Comparison of ENCODE assay signal across 1 cellular context in the genomic region with DNA sequence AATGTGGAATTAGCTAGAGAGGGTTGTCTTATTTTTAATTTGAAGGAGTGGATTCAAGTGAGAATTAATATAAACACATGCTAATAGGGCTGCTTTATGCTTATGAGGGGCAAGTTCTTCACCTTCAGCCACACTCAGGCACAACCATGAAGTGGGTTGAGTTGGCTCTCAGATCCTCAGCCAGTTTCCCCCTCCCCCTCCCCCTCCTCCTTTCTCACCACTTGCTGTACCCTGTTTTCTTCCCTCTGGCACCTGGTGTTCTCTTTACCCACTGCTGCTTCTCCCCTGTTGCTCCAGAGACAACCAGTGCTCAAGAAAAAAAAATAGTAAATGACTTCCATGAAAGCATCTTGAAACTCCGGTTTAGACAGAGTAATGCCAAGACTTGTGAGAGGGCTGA.
TF ChIP-seq lines count a peak whose summit lies in the region.

No MANE protein-coding gene starts in this region.

TF ChIP-seq in SK-N-SH, 30 proteins besides CTCF, POLR2A, EP300 and RAD21:
- no peak for TF ChIP-seq ELF1 (IDR thresholded peaks at IDR 0.05)
- TF ChIP-seq, protein P1, sequence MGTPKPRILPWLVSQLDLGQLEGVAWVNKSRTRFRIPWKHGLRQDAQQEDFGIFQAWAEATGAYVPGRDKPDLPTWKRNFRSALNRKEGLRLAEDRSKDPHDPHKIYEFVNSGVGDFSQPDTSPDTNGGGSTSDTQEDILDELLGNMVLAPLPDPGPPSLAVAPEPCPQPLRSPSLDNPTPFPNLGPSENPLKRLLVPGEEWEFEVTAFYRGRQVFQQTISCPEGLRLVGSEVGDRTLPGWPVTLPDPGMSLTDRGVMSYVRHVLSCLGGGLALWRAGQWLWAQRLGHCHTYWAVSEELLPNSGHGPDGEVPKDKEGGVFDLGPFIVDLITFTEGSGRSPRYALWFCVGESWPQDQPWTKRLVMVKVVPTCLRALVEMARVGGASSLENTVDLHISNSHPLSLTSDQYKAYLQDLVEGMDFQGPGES (IDR thresholded peaks at IDR 0.05; ENCODE audit: low read depth, low read length) = no peak
- no peak for TF ChIP-seq FOXM1 (IDR thresholded peaks at IDR 0.05; ENCODE audit: low read depth)
- TF ChIP-seq RFX5 (IDR thresholded peaks at IDR 0.05; ENCODE audit: low read length) = no peak
- no peak for TF ChIP-seq MEF2A (IDR thresholded peaks at IDR 0.05; ENCODE audit: borderline replicate concordance, low read depth)
- no peak for TF ChIP-seq CHD2 (IDR thresholded peaks at IDR 0.05; ENCODE audit: low read length, partially characterized antibody)
